In genomic region chr17:78669975-78670518, GRCh38 we compare ENCODE assay signal across 22 cellular contexts.
DNase-seq lines count a peak whose midpoint lies in the region; ATAC-seq and TF ChIP-seq lines count a peak whose summit lies in the region.
"Had no signal": no experiment of that assay in that cellular context is flagged by ENCODE, and none has a peak within 500 bp of the region (broad histone marks: within the 10 kb centered on the region; RNA-seq: fewer than 3 reads in every experiment).

No MANE protein-coding gene starts in this region.

- CTCF ChIA-PET in MCF 10A (lab: Yijun Ruan, JAX): interaction anchor here (0.5 to 0.6 kb wide), 2 partner anchors 66 to 191 kb away, joined by 3 read pairs; no protein-coding TSS in a partner anchor

- H3K27ac Mint-ChIP-seq in activated naive CD8-positive, alpha-beta T cell: peak overlapping the region; percentile 28
- H3K27ac Mint-ChIP-seq in activated naive CD8-positive, alpha-beta T cell treated with anti-CD3 and anti-CD28 coated beads, Interleukin-2, amount 50 U/mL, for 24 hours: no peak overlapping the region
- H3K27ac Mint-ChIP-seq in central memory CD8-positive, alpha-beta T cell (ENCODE audit: low read depth): peak overlapping the region; percentile 68
- peak overlapping the region in 9 of 10 donors; percentile 31 to 92 (median 50) for H3K27ac Mint-ChIP-seq in naive thymus-derived CD8-positive, alpha-beta T cell
- H3K27ac Mint-ChIP-seq in MCF 10A (ENCODE audit: low read depth, unreplicated experiment): no peak overlapping the region

- peaks cover 5% of the 10 kb centered on the region for H3K36me3 Mint-ChIP-seq in activated naive CD8-positive, alpha-beta T cell
- peaks cover 6% of the 10 kb centered on the region for H3K36me3 Mint-ChIP-seq in activated naive CD8-positive, alpha-beta T cell treated with anti-CD3 and anti-CD28 coated beads, Interleukin-2, amount 50 U/mL, for 24 hours (ENCODE audit: low read depth)
- H3K36me3 Mint-ChIP-seq in central memory CD8-positive, alpha-beta T cell (ENCODE audit: insufficient read depth): peaks cover 58% of the 10 kb centered on the region
- H3K36me3 Mint-ChIP-seq in naive thymus-derived CD8-positive, alpha-beta T cell: peaks cover 0 to 49% (median 8%) of the 10 kb centered on the region in 3 donors
- H3K36me3 Mint-ChIP-seq in MCF 10A (ENCODE audit: insufficient read depth, unreplicated experiment): peaks cover 18% of the 10 kb centered on the region

- peaks cover 23% of the 10 kb centered on the region for H3K4me1 Mint-ChIP-seq in activated naive CD8-positive, alpha-beta T cell (ENCODE audit: low read depth)
- peaks cover 21% of the 10 kb centered on the region for H3K4me1 Mint-ChIP-seq in activated naive CD8-positive, alpha-beta T cell treated with anti-CD3 and anti-CD28 coated beads, Interleukin-2, amount 50 U/mL, for 24 hours
- peaks cover 43% of the 10 kb centered on the region for H3K4me1 Mint-ChIP-seq in central memory CD8-positive, alpha-beta T cell
- H3K4me1 Mint-ChIP-seq in naive thymus-derived CD8-positive, alpha-beta T cell: peaks cover 26 to 52% (median 34%) of the 10 kb centered on the region in 4 donors
- H3K4me1 Mint-ChIP-seq in MCF 10A (ENCODE audit: insufficient read depth, unreplicated experiment): peaks cover 33% of the 10 kb centered on the region

- POLR2A ChIA-PET in naive thymus-derived CD8-positive, alpha-beta T cell (lab: Charles Lee): no interaction called here
- POLR2A ChIA-PET in MCF 10A (lab: Yijun Ruan, JAX): no interaction called here

- no peak for TF ChIP-seq CTCF in MCF 10A (IDR thresholded peaks at IDR 0.05; ENCODE audit: unreplicated experiment)

- ATAC-seq in activated naive CD8-positive, alpha-beta T cell treated with anti-CD3 and anti-CD28 coated beads, Interleukin-2, amount 50 U/mL, for 24 hours: no peak
- no peak for ATAC-seq in central memory CD8-positive, alpha-beta T cell (replicated peaks; ENCODE audit: extremely low read depth, poor library complexity, severe bottlenecking)
- ATAC-seq in naive thymus-derived CD8-positive, alpha-beta T cell: no peak
- no peak for ATAC-seq in HG03457 (IDR thresholded peaks at IDR 0.05; ENCODE audit: unreplicated experiment)
- no peak for ATAC-seq in activated CD4-positive, CD25-positive, alpha-beta regulatory T cell treated with anti-CD3 and anti-CD28 coated beads, Interleukin-2, amount 50 U/mL, for 24 hours
- ATAC-seq: activated T-cell treated with anti-CD3 and anti-CD28 coated beads, Interleukin-2, amount 50 U/mL, for 4 hours; lower lobe of right lung; Panc1 had no signal

- intact Hi-C loops in MCF 10A (cut with micrococcal nuclease): no loop called here

- H3K9me3 Mint-ChIP-seq in activated naive CD8-positive, alpha-beta T cell (ENCODE audit: low read depth): no peaks in the 10 kb centered on the region
- no peaks in the 10 kb centered on the region for H3K9me3 Mint-ChIP-seq in activated naive CD8-positive, alpha-beta T cell treated with anti-CD3 and anti-CD28 coated beads, Interleukin-2, amount 50 U/mL, for 24 hours
- H3K9me3 Mint-ChIP-seq in central memory CD8-positive, alpha-beta T cell: no peaks in the 10 kb centered on the region
- H3K9me3 Mint-ChIP-seq in naive thymus-derived CD8-positive, alpha-beta T cell: no peaks in the 10 kb centered on the region
- H3K9me3 Mint-ChIP-seq in MCF 10A (ENCODE audit: unreplicated experiment): no peaks in the 10 kb centered on the region
- H3K9me3 Mint-ChIP-seq: activated B cell treated with CpG ODN at 0.5 μM for 24 hours; activated T-cell treated with anti-CD3 and anti-CD28 coated beads, Interleukin-2, amount 50 U/mL, for 4 hours had no signal

- H3K4me3 Mint-ChIP-seq in activated naive CD8-positive, alpha-beta T cell: no peak overlapping the region
- no peak overlapping the region for H3K4me3 Mint-ChIP-seq in activated naive CD8-positive, alpha-beta T cell treated with anti-CD3 and anti-CD28 coated beads, Interleukin-2, amount 50 U/mL, for 24 hours
- H3K4me3 Mint-ChIP-seq in central memory CD8-positive, alpha-beta T cell: peak overlapping the region; percentile 6
- peak overlapping the region in 2 of 10 donors; percentile 55 to 59 for H3K4me3 Mint-ChIP-seq in naive thymus-derived CD8-positive, alpha-beta T cell
- no peak overlapping the region for H3K4me3 Mint-ChIP-seq in MCF 10A (ENCODE audit: unreplicated experiment)
- H3K4me3 Mint-ChIP-seq: activated B cell treated with CpG ODN at 0.5 μM for 24 hours; activated T-cell treated with anti-CD3 and anti-CD28 coated beads, Interleukin-2, amount 50 U/mL, for 4 hours had no signal

- no TSS peak for BruUV-seq in MCF 10A (replicated peaks; lab: Mats Ljungman, UMichigan)

- DNase-seq in activated naive CD8-positive, alpha-beta T cell treated with anti-CD3 and anti-CD28 coated beads, Interleukin-2, amount 50 U/mL, for 24 hours: no peak
- DNase-seq in central memory CD8-positive, alpha-beta T cell (ENCODE audit: low spot score in 2 of 2): no peak
- no peak for DNase-seq in naive thymus-derived CD8-positive, alpha-beta T cell
- DNase-seq in MCF 10A (ENCODE audit: unreplicated experiment) (no peak), NCI-H526 (lab: John Stamatoyannopoulos, UW) (no peak)
- DNase-seq: activated B cell treated with CpG ODN at 0.5 μM for 24 hours; activated T-cell treated with anti-CD3 and anti-CD28 coated beads, Interleukin-2, amount 50 U/mL, for 4 hours; amygdala; DMS79 treated with DMSO at 0.1 percent for 48 hours; foreskin melanocyte; H7; hippocampal formation; lower lobe of right lung; NCI-H1092 treated with DMSO at 0.1 percent for 48 hours; NCI-H446 treated with DMSO at 0.1 percent for 48 hours; ovary; stimulated activated CD4-positive, alpha-beta T cell treated with anti-CD3 and anti-CD28 coated beads, Interleukin-15, amount 100 ng/mL, for 24 hours; T-helper 9 cell had no signal

- no peaks in the 10 kb centered on the region for H3K27me3 Mint-ChIP-seq in activated naive CD8-positive, alpha-beta T cell
- no peaks in the 10 kb centered on the region for H3K27me3 Mint-ChIP-seq in activated naive CD8-positive, alpha-beta T cell treated with anti-CD3 and anti-CD28 coated beads, Interleukin-2, amount 50 U/mL, for 24 hours
- no peaks in the 10 kb centered on the region for H3K27me3 Mint-ChIP-seq in central memory CD8-positive, alpha-beta T cell
- H3K27me3 Mint-ChIP-seq in naive thymus-derived CD8-positive, alpha-beta T cell: no peaks in the 10 kb centered on the region
- no peaks in the 10 kb centered on the region for H3K27me3 Mint-ChIP-seq in MCF 10A (ENCODE audit: insufficient read depth, unreplicated experiment)
- H3K27me3 Mint-ChIP-seq: activated B cell treated with CpG ODN at 0.5 μM for 24 hours had no signal

Comparison
In these comparisons a context has a peak if more than half of its experiments do, and no peak if none do; other contexts are left out.
1. H3K27ac Mint-ChIP-seq: peak in activated naive CD8-positive, alpha-beta T cell (single experiment), central memory CD8-positive, alpha-beta T cell (single experiment) and naive thymus-derived CD8-positive, alpha-beta T cell (9 of 10); none in activated naive CD8-positive, alpha-beta T cell treated with anti-CD3 and anti-CD28 coated beads, Interleukin-2, amount 50 U/mL, for 24 hours (single experiment) and MCF 10A (single experiment).